Comparison of ENCODE assay signal across 17 cellular contexts in genomic region chr3:8497582-8497981, GRCh38. TPM values are rescaled to one million over a fixed set of nuclear protein-coding genes. Genes with fewer than 3 reads are reported as not detected.
DNase-seq lines count a peak whose midpoint lies in the region; ATAC-seq and TF ChIP-seq lines count a peak whose summit lies in the region.
"Had no signal": no experiment of that assay in that cellular context is flagged by ENCODE, and none has a peak within 500 bp of the region (broad histone marks: within the 10 kb centered on the region; RNA-seq: fewer than 3 reads in every experiment).

No MANE protein-coding gene starts in this region.

- H3K27ac Mint-ChIP-seq in progenitor cell of endocrine pancreas = peak overlapping the region; percentile 70

- TF ChIP-seq CTCF in fibroblast of mammary gland (conservative IDR thresholded peaks at IDR 0.05; ENCODE audit: control insufficient read depth, insufficient read depth, low read depth, low read length) (no peak), progenitor cell of endocrine pancreas (IDR thresholded peaks at IDR 0.05; ENCODE audit: unreplicated experiment) (no peak), testis (IDR thresholded peaks at IDR 0.05) (no peak)

- H3K4me1 Mint-ChIP-seq in progenitor cell of endocrine pancreas (ENCODE audit: low read depth) = peaks cover 32% of the 10 kb centered on the region

- DNase-seq in HCEC 1CT (peak; percentile 82), RKO (ENCODE audit: low spot score) (peak; percentile 48), fibroblast of mammary gland (ENCODE audit: low read depth) (peak; percentile 83), progenitor cell of endocrine pancreas (ENCODE audit: low spot score, unreplicated experiment) (no peak), testis (no peak), sciatic nerve (ENCODE audit: low spot score) (no peak), left colon (no peak), activated gamma-delta T cell (lab: John Stamatoyannopoulos, UW) (no peak)
- DNase-seq: activated CD4-positive, CD25-positive, alpha-beta regulatory T cell; DND-41; NCI-H446 treated with DMSO at 0.1 percent for 48 hours; pancreas; stimulated activated CD4-positive, alpha-beta T cell treated with anti-CD3 and anti-CD28 coated beads, Interleukin-12 subunit alpha, Interleukin-12 subunit beta, amount 100 ng/mL, for 4 hours had no signal

- peaks cover 21% of the 10 kb centered on the region for H3K4me1 ChIP-seq in testis

- intact Hi-C loops in testis (cut with DNase I; ENCODE audit: low total_unique reads) = no loop called here
- intact Hi-C loops in sciatic nerve (cut with DNase I) = no loop called here
- intact Hi-C loops in left colon (cut with DNase I, micrococcal nuclease) = no loop called here

- H3K36me3 Mint-ChIP-seq in progenitor cell of endocrine pancreas (ENCODE audit: insufficient read depth) = no peaks in the 10 kb centered on the region

- H3K27me3 Mint-ChIP-seq in progenitor cell of endocrine pancreas = no peaks in the 10 kb centered on the region

- no peak overlapping the region for H3K4me3 ChIP-seq in fibroblast of mammary gland (ENCODE audit: control insufficient read depth, low read depth, low read length)
- H3K4me3 ChIP-seq in testis = no peak overlapping the region
- H3K4me3 ChIP-seq: BLaER1 treated with 17β-estradiol and CSF1 and Interleukin-3, amounts not matched to agents 10 nM and 100 nM; GM12878; pancreas had no signal

- H3K36me3 ChIP-seq in testis (ENCODE audit: low read depth, missing control alignments) = no peaks in the 10 kb centered on the region
- H3K36me3 ChIP-seq: BLaER1 treated with 17β-estradiol and CSF1 and Interleukin-3, amounts not matched to agents 10 nM and 100 nM; pancreas had no signal

- H3K4me3 Mint-ChIP-seq in progenitor cell of endocrine pancreas (ENCODE audit: low read depth) = no peak overlapping the region
- H3K4me3 Mint-ChIP-seq: brain had no signal

- ATAC-seq in sciatic nerve (no peak), left colon (no peak)
- ATAC-seq: GM12878, HCT116, pancreas had no signal

- no peaks in the 10 kb centered on the region for H3K27me3 ChIP-seq in testis
- H3K27me3 ChIP-seq: BLaER1 treated with 17β-estradiol and CSF1 and Interleukin-3, amounts not matched to agents 10 nM and 100 nM; pancreas had no signal

- no peak overlapping the region for H3K27ac ChIP-seq in testis
- H3K27ac ChIP-seq: BLaER1 treated with 17β-estradiol and CSF1 and Interleukin-3, amounts not matched to agents 10 nM and 100 nM had no signal

- no peaks in the 10 kb centered on the region for H3K9me3 ChIP-seq in testis
- H3K9me3 ChIP-seq: pancreas had no signal

- peaks cover 4% of the 10 kb centered on the region for H3K9me3 Mint-ChIP-seq in progenitor cell of endocrine pancreas (ENCODE audit: low read depth)

- 83 to 100% methylated on average over 1 of the region's 1 CpG for WGBS in testis, 2 donors

- TF ChIP-seq POLR2A in testis (IDR thresholded peaks at IDR 0.05) = no peak

RNA-seq across cellular contexts. Expression of gene LMCD1, which starts 4.0 kb away (rescaled TPM):
- total RNA-seq in progenitor cell of endocrine pancreas (24.3 and 26.1 TPM in 2 replicates), testis (100 to 1,000 TPM in 1 of 2 donors, 10 to 100 TPM in 1; 47.9 to 103 TPM), sciatic nerve (68.7 TPM), left colon (1 to 10 TPM; 5.8 to 7.1 TPM)
- 53.3 TPM for polyA plus RNA-seq in testis (ENCODE audit: insufficient read depth, low read depth, low replicate concordance)

Comparison
In these comparisons a context has a peak if more than half of its experiments do, and no peak if none do; other contexts are left out.
1. DNase-seq: peak in HCEC 1CT (single experiment), RKO (single experiment) and fibroblast of mammary gland (single experiment); none in progenitor cell of endocrine pancreas (single experiment), testis (single experiment), sciatic nerve (single experiment), left colon (0 of 2) and activated gamma-delta T cell (single experiment).